ENCODE assay signal across 23 cellular contexts in the genomic region with DNA sequence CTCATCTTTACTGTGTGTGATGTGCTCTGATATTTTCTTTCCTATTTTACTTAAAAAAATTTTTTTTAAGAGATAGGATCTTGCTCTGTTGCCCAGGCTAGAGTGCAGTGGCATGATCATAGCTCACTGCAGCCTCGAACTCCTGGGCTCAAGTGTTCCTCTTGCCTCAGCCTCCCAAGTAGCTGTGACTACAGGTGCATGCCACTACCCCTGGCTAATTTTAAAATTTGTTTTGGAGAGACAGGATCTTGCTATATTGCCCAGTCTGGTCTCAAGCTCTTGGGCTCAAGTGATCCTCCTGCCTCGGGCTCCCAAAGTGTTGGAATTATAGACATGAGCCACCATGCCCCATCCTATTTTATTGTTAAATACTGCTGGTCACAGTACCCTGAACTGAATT.
"Had no signal": no experiment of that assay in that cellular context is flagged by ENCODE, and none has a peak within 500 bp of the region (broad histone marks: within the 10 kb centered on the region; RNA-seq: fewer than 3 reads in every experiment).

No MANE protein-coding gene starts in this region.

- H3K27me3 ChIP-seq: ovary had no signal

- H3K27ac ChIP-seq: hepatocyte, left ventricle myocardium inferior, ovary, sigmoid colon, spleen, suprapubic skin, thoracic aorta, tibial artery, upper lobe of right lung had no signal

- H3K27ac Mint-ChIP-seq: mesothelial cell of epicardium; naive B cell; natural killer cell; progenitor cell of endocrine pancreas; stimulated activated effector memory CD8-positive, alpha-beta T cell treated with anti-CD3 and anti-CD28 coated beads, Interleukin-12 subunit alpha, Interleukin-12 subunit beta, amount 100 ng/mL, for 72 hours; stimulated activated naive CD8-positive, alpha-beta T cell treated with anti-CD3 and anti-CD28 coated beads, Interleukin-15, Interleukin-2, amounts not matched to agents 100 ng/mL and 50 ng/mL, for 24 hours had no signal

- H3K36me3 Mint-ChIP-seq: mesothelial cell of epicardium; natural killer cell; stimulated activated effector memory CD8-positive, alpha-beta T cell treated with anti-CD3 and anti-CD28 coated beads, Interleukin-12 subunit alpha, Interleukin-12 subunit beta, amount 100 ng/mL, for 72 hours had no signal

- H3K4me3 ChIP-seq: hepatocyte, left ventricle myocardium inferior, lung, ovary, sigmoid colon, spleen, suprapubic skin, thoracic aorta, tibial artery, upper lobe of right lung had no signal

- H3K4me3 Mint-ChIP-seq: mesothelial cell of epicardium; naive B cell; natural killer cell; stimulated activated effector memory CD8-positive, alpha-beta T cell treated with anti-CD3 and anti-CD28 coated beads, Interleukin-12 subunit alpha, Interleukin-12 subunit beta, amount 100 ng/mL, for 72 hours; stimulated activated naive CD8-positive, alpha-beta T cell treated with anti-CD3 and anti-CD28 coated beads, Interleukin-15, Interleukin-2, amounts not matched to agents 100 ng/mL and 50 ng/mL, for 24 hours had no signal

- DNase-seq: islet precursor cell; left ventricle myocardium inferior; mesendoderm; naive B cell; natural killer cell; ovary; right cardiac atrium; sigmoid colon; small intestine; spleen; stimulated activated CD4-positive, alpha-beta T cell treated with anti-CD3 and anti-CD28 coated beads, Interleukin-4, amount 100 ng/mL, for 24 hours; stimulated activated naive CD4-positive, alpha-beta T cell; tibial artery; trophoblast cell; upper lobe of right lung had no signal

- H3K9me3 Mint-ChIP-seq: mesothelial cell of epicardium; natural killer cell; stimulated activated effector memory CD8-positive, alpha-beta T cell treated with anti-CD3 and anti-CD28 coated beads, Interleukin-12 subunit alpha, Interleukin-12 subunit beta, amount 100 ng/mL, for 72 hours; stimulated activated naive CD8-positive, alpha-beta T cell treated with anti-CD3 and anti-CD28 coated beads, Interleukin-15, Interleukin-2, amounts not matched to agents 100 ng/mL and 50 ng/mL, for 24 hours had no signal

- ATAC-seq: natural killer cell; right cardiac atrium; stimulated activated effector memory CD8-positive, alpha-beta T cell treated with anti-CD3 and anti-CD28 coated beads, Interleukin-12 subunit alpha, Interleukin-12 subunit beta, amount 100 ng/mL, for 72 hours; upper lobe of right lung had no signal

- H3K9me3 ChIP-seq: left ventricle myocardium inferior, ovary, sigmoid colon, spleen, suprapubic skin, thoracic aorta, tibial artery, upper lobe of right lung had no signal

- H3K4me1 Mint-ChIP-seq: stimulated activated effector memory CD8-positive, alpha-beta T cell treated with anti-CD3 and anti-CD28 coated beads, Interleukin-12 subunit alpha, Interleukin-12 subunit beta, amount 100 ng/mL, for 72 hours had no signal

- H3K36me3 ChIP-seq: left ventricle myocardium inferior, ovary, sigmoid colon, spleen, suprapubic skin, thoracic aorta, tibial artery, upper lobe of right lung had no signal
